In genomic region chr7:122123746-122124145, GRCh38 we compare ENCODE assay signal across 19 cellular contexts.
"Had no signal": no experiment of that assay in that cellular context is flagged by ENCODE, and none has a peak within 500 bp of the region (broad histone marks: within the 10 kb centered on the region; RNA-seq: fewer than 3 reads in every experiment).

No MANE protein-coding gene starts in this region.

- DNase-seq: activated CD4-positive, alpha-beta T cell treated with anti-CD3 and anti-CD28 coated beads, Interleukin-2, amount 50 U/mL, for 4 hours; activated CD8-positive, alpha-beta memory T cell treated with anti-CD3 and anti-CD28 coated beads, Interleukin-2, amount 50 U/mL, for 48 hours; activated naive CD4-positive, alpha-beta T cell treated with Interleukin-2 at 50 U/mL for 16 hours; activated naive CD8-positive, alpha-beta T cell treated with anti-CD3 and anti-CD28 coated beads for 36 hours; activated T-cell treated with anti-CD3 and anti-CD28 coated beads, Interleukin-2, amount 50 U/mL, for 48 hours; cortex of kidney; endodermal cell; left ventricle myocardium inferior; midbrain; natural killer cell; sigmoid colon; stimulated activated CD4-positive, alpha-beta T cell treated with anti-CD3 and anti-CD28 coated beads, Interleukin-2, amount 100 ng/mL, for 48 hours; stimulated activated CD8-positive, alpha-beta memory T cell treated with anti-CD3 and anti-CD28 coated beads, Interleukin-4, amount 100 ng/mL, for 48 hours; stimulated activated naive CD4-positive, alpha-beta T cell; testis; trophoblast cell; uterus had no signal

- H3K9me3 Mint-ChIP-seq: endodermal cell had no signal

- H3K4me3 Mint-ChIP-seq: activated naive CD8-positive, alpha-beta T cell treated with anti-CD3 and anti-CD28 coated beads for 36 hours; endodermal cell; natural killer cell had no signal

- H3K4me3 ChIP-seq: cardiac muscle cell, left ventricle myocardium inferior, sigmoid colon, testis, uterus had no signal

- ATAC-seq: natural killer cell had no signal

- H3K27ac ChIP-seq: cardiac muscle cell, left ventricle myocardium inferior, sigmoid colon, testis, uterus had no signal

- H3K27ac Mint-ChIP-seq: activated naive CD8-positive, alpha-beta T cell treated with anti-CD3 and anti-CD28 coated beads for 36 hours; endodermal cell; natural killer cell had no signal

- H3K27me3 ChIP-seq: cardiac muscle cell, sigmoid colon, testis, uterus had no signal

- H3K4me1 ChIP-seq: left ventricle myocardium inferior, sigmoid colon, testis, uterus had no signal

- FAIRE-seq: TTC549 had no signal

- H3K4me1 Mint-ChIP-seq: activated naive CD8-positive, alpha-beta T cell treated with anti-CD3 and anti-CD28 coated beads for 36 hours; natural killer cell had no signal

- H3K27me3 Mint-ChIP-seq: activated naive CD8-positive, alpha-beta T cell treated with anti-CD3 and anti-CD28 coated beads for 36 hours had no signal

- H3K9me3 ChIP-seq: left ventricle myocardium inferior, sigmoid colon, testis, uterus had no signal

- H3K36me3 Mint-ChIP-seq: natural killer cell had no signal

- H3K36me3 ChIP-seq: uterus had no signal
